In the genomic region with DNA sequence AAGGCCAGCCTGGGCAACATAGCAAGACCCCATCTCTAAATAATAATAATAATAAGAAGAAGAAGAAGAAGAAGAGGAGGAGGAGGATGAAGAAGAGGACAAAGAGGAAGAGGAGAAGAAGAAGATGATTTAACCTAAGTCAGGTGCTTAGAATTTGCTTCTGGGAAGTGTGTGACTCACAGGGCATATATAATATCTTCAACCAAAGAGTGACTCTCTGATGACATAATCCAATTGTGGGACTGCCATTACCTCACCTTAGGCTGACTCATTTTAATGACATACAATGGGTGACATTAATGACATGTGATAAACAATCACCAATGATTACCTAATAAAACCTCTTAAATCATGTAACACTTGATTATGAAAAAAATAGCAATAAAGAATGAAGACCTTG, we compare ENCODE assay signal across 22 cellular contexts. TPM values are rescaled to one million over a fixed set of nuclear protein-coding genes. Genes with fewer than 3 reads are reported as not detected.
A peak's percentile ranks its signal among the peaks of the same experiment; 100 is the strongest.
DNase-seq lines count a peak whose midpoint lies in the region; ATAC-seq and TF ChIP-seq lines count a peak whose summit lies in the region.
"Had no signal": no experiment of that assay in that cellular context is flagged by ENCODE, and none has a peak within 500 bp of the region (broad histone marks: within the 10 kb centered on the region; RNA-seq: fewer than 3 reads in every experiment).

No MANE protein-coding gene starts in this region.

- H3K9me3 Mint-ChIP-seq in activated CD4-positive, alpha-beta T cell treated with anti-CD3 and anti-CD28 coated beads for 36 hours (ENCODE audit: low read depth) = peaks cover 2% of the 10 kb centered on the region
- peaks cover 4% of the 10 kb centered on the region for H3K9me3 Mint-ChIP-seq in activated CD4-positive, alpha-beta T cell treated with anti-CD3 and anti-CD28 coated beads, Interleukin-2, amount 10 ng/mL, durations not matched to agents 24 days and 14 days
- H3K9me3 Mint-ChIP-seq in effector memory CD8-positive, alpha-beta T cell = no peaks in the 10 kb centered on the region
- H3K9me3 Mint-ChIP-seq: activated naive CD8-positive, alpha-beta T cell treated with anti-CD3 and anti-CD28 coated beads, Interleukin-2, amount 10 ng/mL, durations not matched to agents 7 days and 5 days; CD4-positive, CD25-positive, alpha-beta regulatory T cell had no signal

- no peaks in the 10 kb centered on the region for H3K36me3 Mint-ChIP-seq in activated CD4-positive, alpha-beta T cell treated with anti-CD3 and anti-CD28 coated beads for 36 hours (ENCODE audit: low read depth)
- no peaks in the 10 kb centered on the region for H3K36me3 Mint-ChIP-seq in activated CD4-positive, alpha-beta T cell treated with anti-CD3 and anti-CD28 coated beads, Interleukin-2, amount 10 ng/mL, durations not matched to agents 24 days and 14 days (ENCODE audit: low read depth)
- no peaks in the 10 kb centered on the region for H3K36me3 Mint-ChIP-seq in effector memory CD8-positive, alpha-beta T cell (ENCODE audit: insufficient read depth)
- H3K36me3 Mint-ChIP-seq: activated naive CD8-positive, alpha-beta T cell treated with anti-CD3 and anti-CD28 coated beads, Interleukin-2, amount 10 ng/mL, durations not matched to agents 7 days and 5 days; CD4-positive, CD25-positive, alpha-beta regulatory T cell; memory B cell; naive B cell had no signal

- intact Hi-C loops in activated CD4-positive, alpha-beta T cell treated with anti-CD3 and anti-CD28 coated beads for 36 hours (cut with DNase I, micrococcal nuclease) = no loop called here
- intact Hi-C loops in activated CD4-positive, alpha-beta T cell treated with anti-CD3 and anti-CD28 coated beads, Interleukin-2, amount 10 ng/mL, durations not matched to agents 24 days and 14 days (cut with micrococcal nuclease) = no loop called here

- no peak overlapping the region for H3K4me3 Mint-ChIP-seq in activated CD4-positive, alpha-beta T cell treated with anti-CD3 and anti-CD28 coated beads for 36 hours
- no peak overlapping the region for H3K4me3 Mint-ChIP-seq in activated CD4-positive, alpha-beta T cell treated with anti-CD3 and anti-CD28 coated beads, Interleukin-2, amount 10 ng/mL, durations not matched to agents 24 days and 14 days
- no peak overlapping the region for H3K4me3 Mint-ChIP-seq in effector memory CD8-positive, alpha-beta T cell
- H3K4me3 Mint-ChIP-seq: activated naive CD8-positive, alpha-beta T cell treated with anti-CD3 and anti-CD28 coated beads, Interleukin-2, amount 10 ng/mL, durations not matched to agents 7 days and 5 days; CD4-positive, CD25-positive, alpha-beta regulatory T cell; GM23338; memory B cell; naive B cell had no signal

- no peak overlapping the region for H3K27ac Mint-ChIP-seq in activated CD4-positive, alpha-beta T cell treated with anti-CD3 and anti-CD28 coated beads for 36 hours
- H3K27ac Mint-ChIP-seq in activated CD4-positive, alpha-beta T cell treated with anti-CD3 and anti-CD28 coated beads, Interleukin-2, amount 10 ng/mL, durations not matched to agents 24 days and 14 days = no peak overlapping the region
- no peak overlapping the region for H3K27ac Mint-ChIP-seq in effector memory CD8-positive, alpha-beta T cell
- H3K27ac Mint-ChIP-seq: activated naive CD8-positive, alpha-beta T cell treated with anti-CD3 and anti-CD28 coated beads, Interleukin-2, amount 10 ng/mL, durations not matched to agents 7 days and 5 days; CD4-positive, CD25-positive, alpha-beta regulatory T cell; GM23338; memory B cell; naive B cell had no signal

- CTCF ChIA-PET in activated CD4-positive, alpha-beta T cell treated with anti-CD3 and anti-CD28 coated beads for 36 hours (lab: Charles Lee) = no interaction called here

- no peak for TF ChIP-seq CTCF in fibroblast of mammary gland (conservative IDR thresholded peaks at IDR 0.05; ENCODE audit: control insufficient read depth, insufficient read depth, low read depth, low read length)

- POLR2A ChIA-PET in activated CD4-positive, alpha-beta T cell treated with anti-CD3 and anti-CD28 coated beads for 36 hours (lab: Charles Lee) = no interaction called here

- H3K4me3 ChIP-seq in fibroblast of mammary gland (ENCODE audit: control insufficient read depth, low read depth, low read length) = no peak overlapping the region
- H3K4me3 ChIP-seq: GM23338, suprapubic skin, uterus had no signal

- no peak for DNase-seq in activated CD4-positive, alpha-beta T cell treated with anti-CD3 and anti-CD28 coated beads for 36 hours
- no peak for DNase-seq in activated CD4-positive, alpha-beta T cell treated with anti-CD3 and anti-CD28 coated beads, Interleukin-2, amount 10 ng/mL, durations not matched to agents 24 days and 14 days
- DNase-seq in M059J (ENCODE audit: low read depth) (peak; percentile 64), fibroblast of mammary gland (ENCODE audit: low read depth) (peak; percentile 39), MV-4-11 (lab: John Stamatoyannopoulos, UW) (no peak)
- DNase-seq in effector memory CD8-positive, alpha-beta T cell = no peak
- DNase-seq: activated CD4-positive, alpha-beta T cell treated with anti-CD3 and anti-CD28 coated beads for 48 hours; activated naive CD8-positive, alpha-beta T cell treated with anti-CD3 and anti-CD28 coated beads, Interleukin-2, amount 10 ng/mL, durations not matched to agents 7 days and 5 days; CD4-positive, CD25-positive, alpha-beta regulatory T cell; DMS153; kidney; naive B cell; NCI-H1436 treated with DMSO at 0.1 percent for 48 hours; uterus had no signal

- H3K27me3 Mint-ChIP-seq in activated CD4-positive, alpha-beta T cell treated with anti-CD3 and anti-CD28 coated beads for 36 hours = no peaks in the 10 kb centered on the region
- no peaks in the 10 kb centered on the region for H3K27me3 Mint-ChIP-seq in activated CD4-positive, alpha-beta T cell treated with anti-CD3 and anti-CD28 coated beads, Interleukin-2, amount 10 ng/mL, durations not matched to agents 24 days and 14 days
- H3K27me3 Mint-ChIP-seq in effector memory CD8-positive, alpha-beta T cell = no peaks in the 10 kb centered on the region
- H3K27me3 Mint-ChIP-seq: memory B cell had no signal

- ATAC-seq in activated CD4-positive, alpha-beta T cell treated with anti-CD3 and anti-CD28 coated beads for 36 hours = peak; percentile 30
- ATAC-seq in HG03342 (IDR thresholded peaks at IDR 0.05; ENCODE audit: unreplicated experiment) (no peak), HG03520 (IDR thresholded peaks at IDR 0.05; ENCODE audit: unreplicated experiment) (no peak)
- ATAC-seq in effector memory CD8-positive, alpha-beta T cell (replicated peaks) = no peak
- ATAC-seq: GM23338, Right ventricle myocardium inferior, sciatic nerve had no signal

- no peaks in the 10 kb centered on the region for H3K4me1 Mint-ChIP-seq in activated CD4-positive, alpha-beta T cell treated with anti-CD3 and anti-CD28 coated beads for 36 hours
- no peaks in the 10 kb centered on the region for H3K4me1 Mint-ChIP-seq in activated CD4-positive, alpha-beta T cell treated with anti-CD3 and anti-CD28 coated beads, Interleukin-2, amount 10 ng/mL, durations not matched to agents 24 days and 14 days
- no peaks in the 10 kb centered on the region for H3K4me1 Mint-ChIP-seq in effector memory CD8-positive, alpha-beta T cell (ENCODE audit: low read depth in 2 of 2)
- H3K4me1 Mint-ChIP-seq: activated naive CD8-positive, alpha-beta T cell treated with anti-CD3 and anti-CD28 coated beads, Interleukin-2, amount 10 ng/mL, durations not matched to agents 7 days and 5 days; CD4-positive, CD25-positive, alpha-beta regulatory T cell; GM23338; memory B cell; naive B cell had no signal

RNA-seq across cellular contexts. Expression of a gene that starts 32.7 kb away (rescaled TPM):
- total RNA-seq in activated CD4-positive, alpha-beta T cell treated with anti-CD3 and anti-CD28 coated beads for 36 hours = 1 to 10 TPM; 6.9 to 7.8 TPM
- 10.0 and 11.3 TPM in 2 replicates for total RNA-seq in activated CD4-positive, alpha-beta T cell treated with anti-CD3 and anti-CD28 coated beads, Interleukin-2, amount 10 ng/mL, durations not matched to agents 24 days and 14 days
- total RNA-seq in M059J (2014; rRNA removed; shearing (Covaris generic)) = 9.0 and 15.5 TPM in 2 replicates

RNA-seq across cellular contexts. Expression of a gene that starts 48.8 kb away (rescaled TPM):
- total RNA-seq in activated CD4-positive, alpha-beta T cell treated with anti-CD3 and anti-CD28 coated beads for 36 hours = not detected
- total RNA-seq in activated CD4-positive, alpha-beta T cell treated with anti-CD3 and anti-CD28 coated beads, Interleukin-2, amount 10 ng/mL, durations not matched to agents 24 days and 14 days = not detected in 2 replicates
- 0.42 TPM in 1 of 2 replicates, not detected in the other for total RNA-seq in M059J (2014; rRNA removed; shearing (Covaris generic))
- total RNA-seq: activated naive CD8-positive, alpha-beta T cell treated with anti-CD3 and anti-CD28 coated beads, Interleukin-2, amount 10 ng/mL, durations not matched to agents 7 days and 5 days; CD4-positive, CD25-positive, alpha-beta regulatory T cell; GM23338; kidney; osteoblast; sciatic nerve; suprapubic skin had no signal

RNA-seq across cellular contexts. Expression of a gene that starts 49.1 kb away (rescaled TPM):
- total RNA-seq in activated CD4-positive, alpha-beta T cell treated with anti-CD3 and anti-CD28 coated beads for 36 hours = 1 to 10 TPM in 1 of 2 experiments, under 1 TPM in 1; 0.88 to 1.3 TPM
- total RNA-seq in activated CD4-positive, alpha-beta T cell treated with anti-CD3 and anti-CD28 coated beads, Interleukin-2, amount 10 ng/mL, durations not matched to agents 24 days and 14 days = 1.4 and 2.2 TPM in 2 replicates
- 0.54 and 1.1 TPM in 2 replicates for total RNA-seq in M059J (2014; rRNA removed; shearing (Covaris generic))

Comparison
In these comparisons a context has a peak if more than half of its experiments do, and no peak if none do; other contexts are left out.
1. DNase-seq: peak in M059J (single experiment) and fibroblast of mammary gland (single experiment); none in activated CD4-positive, alpha-beta T cell treated with anti-CD3 and anti-CD28 coated beads for 36 hours (single experiment), activated CD4-positive, alpha-beta T cell treated with anti-CD3 and anti-CD28 coated beads, Interleukin-2, amount 10 ng/mL, durations not matched to agents 24 days and 14 days (single experiment), MV-4-11 (single experiment) and effector memory CD8-positive, alpha-beta T cell (0 of 3).